Comparison of ENCODE assay signal across 16 cellular contexts in the genomic region with DNA sequence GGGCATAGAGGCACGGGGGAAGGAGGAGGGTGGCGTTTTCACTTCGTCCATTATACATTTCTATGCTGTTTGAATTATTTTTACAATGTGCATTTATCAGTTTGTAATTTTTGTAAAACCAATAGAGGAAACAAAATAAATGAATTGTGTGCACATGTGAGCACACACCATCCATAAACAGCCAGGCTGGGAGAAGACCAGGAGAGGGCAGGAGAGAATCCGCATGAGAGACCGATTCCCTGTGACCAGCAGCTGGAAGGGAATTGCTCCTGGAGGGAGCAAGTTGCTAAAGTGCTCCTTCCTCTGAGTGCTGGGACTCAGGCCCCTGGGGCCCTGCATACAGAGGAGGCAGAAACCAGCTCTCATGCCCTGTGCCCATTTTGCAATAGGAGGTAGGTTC.
"Had no signal": no experiment of that assay in that cellular context is flagged by ENCODE, and none has a peak within 500 bp of the region (broad histone marks: within the 10 kb centered on the region; RNA-seq: fewer than 3 reads in every experiment).

No MANE protein-coding gene starts in this region.

- H3K4me3 ChIP-seq: breast epithelium, esophagus squamous epithelium, gastroesophageal sphincter had no signal

- H2AFZ ChIP-seq: parathyroid adenoma had no signal

- H3K79me2 ChIP-seq: parathyroid adenoma had no signal

- H3K27ac ChIP-seq: breast epithelium, esophagus squamous epithelium, gastroesophageal sphincter, parathyroid adenoma, WERI-Rb-1 had no signal

- H3K4me1 ChIP-seq: breast epithelium, esophagus squamous epithelium, gastroesophageal sphincter, parathyroid adenoma had no signal

- H3K36me3 ChIP-seq: breast epithelium, esophagus squamous epithelium, gastroesophageal sphincter, WERI-Rb-1 had no signal

- ATAC-seq: activated CD4-positive, alpha-beta T cell treated with anti-CD3 and anti-CD28 coated beads for 36 hours; activated T-cell treated with anti-CD3 and anti-CD28 coated beads, Interleukin-2, amount 50 U/mL, for 72 hours; gastroesophageal sphincter; left ventricle myocardium superior; stimulated activated naive CD8-positive, alpha-beta T cell treated with anti-CD3 and anti-CD28 coated beads, Interleukin-15, amount 100 ng/mL, for 72 hours had no signal

- H3K4me1 Mint-ChIP-seq: activated CD4-positive, alpha-beta memory T cell treated with anti-CD3 and anti-CD28 coated beads, Interleukin-2, amount 10 ng/mL, durations not matched to agents 7 days and 5 days; activated CD4-positive, alpha-beta T cell treated with anti-CD3 and anti-CD28 coated beads for 36 hours; activated naive CD8-positive, alpha-beta T cell treated with anti-CD3 and anti-CD28 coated beads, Interleukin-2, amount 10 ng/mL, durations not matched to agents 7 days and 5 days; stimulated activated naive CD8-positive, alpha-beta T cell treated with anti-CD3 and anti-CD28 coated beads, Interleukin-15, amount 100 ng/mL, for 72 hours had no signal

- H3K27me3 Mint-ChIP-seq: activated naive CD8-positive, alpha-beta T cell treated with anti-CD3 and anti-CD28 coated beads, Interleukin-2, amount 10 ng/mL, durations not matched to agents 7 days and 5 days; stimulated activated naive CD8-positive, alpha-beta T cell treated with anti-CD3 and anti-CD28 coated beads, Interleukin-15, amount 100 ng/mL, for 72 hours had no signal

- DNase-seq: activated CD4-positive, alpha-beta memory T cell treated with anti-CD3 and anti-CD28 coated beads, Interleukin-2, amount 10 ng/mL, durations not matched to agents 7 days and 5 days; activated CD4-positive, alpha-beta T cell treated with anti-CD3 and anti-CD28 coated beads for 36 hours; activated naive CD8-positive, alpha-beta T cell treated with anti-CD3 and anti-CD28 coated beads, Interleukin-2, amount 10 ng/mL, durations not matched to agents 7 days and 5 days; activated T-cell treated with anti-CD3 and anti-CD28 coated beads, Interleukin-2, amount 50 U/mL, for 72 hours; anterior cingulate cortex; esophagus squamous epithelium; left ventricle myocardium superior; retina; stimulated activated CD4-positive, alpha-beta T cell treated with anti-CD3 and anti-CD28 coated beads, Interleukin-4, amount 100 ng/mL, for 4 hours; stimulated activated naive CD8-positive, alpha-beta T cell treated with anti-CD3 and anti-CD28 coated beads, Interleukin-15, amount 100 ng/mL, for 72 hours; WERI-Rb-1 had no signal

- H3K9me3 Mint-ChIP-seq: activated CD4-positive, alpha-beta memory T cell treated with anti-CD3 and anti-CD28 coated beads, Interleukin-2, amount 10 ng/mL, durations not matched to agents 7 days and 5 days; activated T-cell treated with anti-CD3 and anti-CD28 coated beads, Interleukin-2, amount 50 U/mL, for 72 hours had no signal

- H3K36me3 Mint-ChIP-seq: activated naive CD8-positive, alpha-beta T cell treated with anti-CD3 and anti-CD28 coated beads, Interleukin-2, amount 10 ng/mL, durations not matched to agents 7 days and 5 days had no signal

- H3K27ac Mint-ChIP-seq: activated CD4-positive, alpha-beta memory T cell treated with anti-CD3 and anti-CD28 coated beads, Interleukin-2, amount 10 ng/mL, durations not matched to agents 7 days and 5 days; activated CD4-positive, alpha-beta T cell treated with anti-CD3 and anti-CD28 coated beads for 36 hours; activated naive CD8-positive, alpha-beta T cell treated with anti-CD3 and anti-CD28 coated beads, Interleukin-2, amount 10 ng/mL, durations not matched to agents 7 days and 5 days; activated T-cell treated with anti-CD3 and anti-CD28 coated beads, Interleukin-2, amount 50 U/mL, for 72 hours; stimulated activated naive CD8-positive, alpha-beta T cell treated with anti-CD3 and anti-CD28 coated beads, Interleukin-15, amount 100 ng/mL, for 72 hours had no signal

- H3K27me3 ChIP-seq: breast epithelium, esophagus squamous epithelium, gastroesophageal sphincter had no signal

- FAIRE-seq: keratinocyte, urothelium cell line had no signal

- H3K9me3 ChIP-seq: breast epithelium, esophagus squamous epithelium had no signal

- H3K9ac ChIP-seq: parathyroid adenoma had no signal

- H3K4me3 Mint-ChIP-seq: activated CD4-positive, alpha-beta memory T cell treated with anti-CD3 and anti-CD28 coated beads, Interleukin-2, amount 10 ng/mL, durations not matched to agents 7 days and 5 days; activated CD4-positive, alpha-beta T cell treated with anti-CD3 and anti-CD28 coated beads for 36 hours; activated naive CD8-positive, alpha-beta T cell treated with anti-CD3 and anti-CD28 coated beads, Interleukin-2, amount 10 ng/mL, durations not matched to agents 7 days and 5 days; activated T-cell treated with anti-CD3 and anti-CD28 coated beads, Interleukin-2, amount 50 U/mL, for 72 hours; stimulated activated naive CD8-positive, alpha-beta T cell treated with anti-CD3 and anti-CD28 coated beads, Interleukin-15, amount 100 ng/mL, for 72 hours had no signal
